17 cellular contexts compared by ENCODE assay signal in genomic region chr13:21130116-21130515, GRCh38.
"Had no signal": no experiment of that assay in that cellular context is flagged by ENCODE, and none has a peak within 500 bp of the region (broad histone marks: within the 10 kb centered on the region; RNA-seq: fewer than 3 reads in every experiment).

No MANE protein-coding gene starts in this region.

- H3K4me1 ChIP-seq: gastroesophageal sphincter, heart left ventricle, pancreas, sigmoid colon had no signal

- H3K27ac ChIP-seq: dorsolateral prefrontal cortex, gastroesophageal sphincter, heart left ventricle, pancreas, sigmoid colon had no signal

- DNase-seq: activated CD4-positive, alpha-beta memory T cell treated with anti-CD3 and anti-CD28 coated beads for 36 hours; activated CD4-positive, alpha-beta T cell treated with anti-CD3 and anti-CD28 coated beads for 36 hours; activated naive CD4-positive, alpha-beta T cell; activated naive CD8-positive, alpha-beta T cell treated with anti-CD3 and anti-CD28 coated beads, Interleukin-2, amount 10 ng/mL, durations not matched to agents 7 days and 5 days; activated T-cell treated with anti-CD3 and anti-CD28 coated beads, Interleukin-2, amount 50 U/mL, for 1 hour; caudate nucleus; dorsolateral prefrontal cortex; endodermal cell; heart left ventricle; left ventricle myocardium superior; mucosa of descending colon; naive B cell; pancreas; sigmoid colon; stimulated activated naive B cell treated with anti-CD40 and anti-IgM and Interleukin-4, amounts not matched to agents 10 μg/mL and 1 μg/mL and 100 μg/mL, for 72 hours had no signal

- H3K36me3 ChIP-seq: gastroesophageal sphincter, heart left ventricle, pancreas, sigmoid colon had no signal

- H3K4me3 ChIP-seq: dorsolateral prefrontal cortex, gastroesophageal sphincter, heart left ventricle, mucosa of descending colon, pancreas, sigmoid colon had no signal

- H3K9me3 ChIP-seq: gastroesophageal sphincter, heart left ventricle, mucosa of descending colon, pancreas, sigmoid colon had no signal

- ATAC-seq: activated CD4-positive, alpha-beta T cell treated with anti-CD3 and anti-CD28 coated beads for 36 hours; activated T-helper 17 cell treated with anti-CD3 and anti-CD28 coated beads, Interleukin-2, amount 50 U/mL, for 72 hours; gastroesophageal sphincter; heart left ventricle; left ventricle myocardium superior; mucosa of descending colon; pancreas; stimulated activated naive B cell treated with anti-CD40 and anti-IgM and Interleukin-4, amounts not matched to agents 10 μg/mL and 1 μg/mL and 100 μg/mL, for 72 hours had no signal

- H3K27me3 ChIP-seq: heart left ventricle, pancreas, sigmoid colon had no signal
